In the genomic region with DNA sequence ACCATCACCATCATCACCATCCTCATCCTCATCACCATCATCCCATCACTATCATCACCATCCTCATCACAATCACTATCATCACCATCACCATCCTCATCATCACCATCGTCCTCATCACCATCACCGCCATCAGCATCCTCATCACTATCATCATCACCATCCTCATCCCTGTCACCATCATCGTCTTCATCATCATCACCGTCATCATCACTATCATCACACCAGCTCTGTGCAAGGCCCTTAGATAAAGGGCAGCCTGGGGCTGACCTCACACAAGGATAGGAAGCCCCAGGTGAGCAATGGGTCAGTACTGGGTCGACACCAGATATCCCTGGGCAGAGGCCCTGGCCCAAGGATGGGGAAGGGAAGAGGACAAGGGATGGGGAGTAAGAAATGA, we compare ENCODE assay signal across 23 cellular contexts.
"Had no signal": no experiment of that assay in that cellular context is flagged by ENCODE, and none has a peak within 500 bp of the region (broad histone marks: within the 10 kb centered on the region; RNA-seq: fewer than 3 reads in every experiment).

No MANE protein-coding gene starts in this region.

- H3K4me2 ChIP-seq: PC-9 had no signal

- H3K9me3 ChIP-seq: MG63, Peyer's patch, SJCRH30 had no signal

- H3K27me3 ChIP-seq: MG63, Peyer's patch, SJCRH30 had no signal

- H3K4me3 ChIP-seq: MG63, PC-9, Peyer's patch, SJCRH30 had no signal

- H3K27ac ChIP-seq: HL-60, PC-9, Peyer's patch, SJCRH30 had no signal

- H3K36me3 ChIP-seq: MG63, Peyer's patch, SJCRH30 had no signal

- DNase-seq: Karpas-422, KG1, MG63, NCI-H1092, NCI-H1105 treated with DMSO at 0.1 percent for 48 hours, NCI-H1417 treated with DMSO at 0.1 percent for 48 hours, NCI-H146, NCI-H1694 treated with DMSO at 0.1 percent for 48 hours, NCI-H1930, NCI-H2081, NCI-H2107, NCI-H2227 treated with DMSO at 0.1 percent for 48 hours, NCI-H524 treated with DMSO at 0.1 percent for 48 hours, NCI-H69, NCI-H774, OCI-M1, PC-9, Peyer's patch, SHP77 treated with DMSO at 0.1 percent for 48 hours, SJCRH30 had no signal

- ATAC-seq: Right ventricle myocardium inferior, SK-N-SH treated with all-trans-retinoic acid at 6 μM for 48 hours had no signal

- H2AFZ ChIP-seq: PC-9 had no signal
